2 cellular contexts compared by ENCODE assay signal in the genomic region with DNA sequence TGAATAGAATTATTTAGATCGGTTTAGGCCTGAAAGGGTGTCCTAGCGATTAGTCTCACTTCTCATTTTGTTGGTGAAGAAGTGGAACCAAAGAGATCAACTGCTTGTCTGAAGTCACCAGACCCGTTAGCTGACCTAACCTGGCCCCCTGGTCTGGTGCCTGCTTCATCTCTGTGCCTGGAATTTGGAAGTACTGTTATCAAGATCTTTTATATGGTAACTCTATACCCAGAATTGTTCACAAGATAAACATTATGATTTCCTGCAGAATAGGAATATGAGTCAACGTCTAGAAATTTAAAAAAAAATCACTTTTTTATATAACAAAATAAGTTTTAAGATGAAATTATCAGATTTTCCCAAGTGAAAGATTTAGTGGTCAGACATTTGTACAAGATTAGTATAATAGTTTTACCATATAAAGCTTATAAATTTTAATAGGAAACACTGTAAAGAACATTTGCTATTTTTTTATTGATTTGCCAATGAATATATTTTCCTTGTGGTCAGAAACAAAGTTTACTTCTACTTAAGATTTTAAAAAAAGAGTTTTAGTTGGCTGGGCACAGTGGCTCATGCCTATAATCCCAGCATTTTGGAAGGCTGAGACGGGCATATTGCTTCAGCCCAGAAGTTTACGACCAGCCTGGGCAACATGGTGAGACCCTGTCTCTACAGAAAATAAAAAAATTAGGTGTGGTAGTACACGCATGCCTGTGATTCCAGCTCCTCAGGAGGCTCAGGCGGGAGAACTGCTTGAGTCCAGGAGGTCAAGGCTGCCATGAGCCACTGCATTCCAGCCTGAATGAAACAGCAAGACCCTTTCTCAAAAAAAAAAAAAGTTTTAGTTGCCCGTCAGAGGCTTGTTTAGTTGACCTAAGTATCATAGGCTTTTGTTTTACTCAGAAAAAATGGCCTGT.
A peak's percentile ranks its signal among the peaks of the same experiment; 100 is the strongest.
TF ChIP-seq lines count a peak whose summit lies in the region.

No MANE protein-coding gene starts in this region.

TF ChIP-seq in Ishikawa, 13 proteins besides CTCF, POLR2A, EP300 and RAD21:
- TF ChIP-seq FOXM1 (IDR thresholded peaks at IDR 0.05; ENCODE audit: borderline replicate concordance, low read depth) (no peak), CEBPB (IDR thresholded peaks at IDR 0.05) (no peak), TEAD4 (IDR thresholded peaks at IDR 0.05) (peak; percentile 70), ZBTB7A (IDR thresholded peaks at IDR 0.05; ENCODE audit: low read depth) (no peak), TAF1 (IDR thresholded peaks at IDR 0.05; ENCODE audit: low read depth) (no peak), YY1 (IDR thresholded peaks at IDR 0.05; ENCODE audit: low read depth) (no peak), TCF12 (IDR thresholded peaks at IDR 0.05; ENCODE audit: low read depth) (0 out of 2 replicates have a peak, but pooled peaks have one; percentile 15)
- TF ChIP-seq, protein P1, sequence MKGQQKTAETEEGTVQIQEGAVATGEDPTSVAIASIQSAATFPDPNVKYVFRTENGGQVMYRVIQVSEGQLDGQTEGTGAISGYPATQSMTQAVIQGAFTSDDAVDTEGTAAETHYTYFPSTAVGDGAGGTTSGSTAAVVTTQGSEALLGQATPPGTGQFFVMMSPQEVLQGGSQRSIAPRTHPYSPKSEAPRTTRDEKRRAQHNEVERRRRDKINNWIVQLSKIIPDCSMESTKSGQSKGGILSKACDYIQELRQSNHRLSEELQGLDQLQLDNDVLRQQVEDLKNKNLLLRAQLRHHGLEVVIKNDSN (IDR thresholded peaks at IDR 0.05), result no peak

TF ChIP-seq in GM12878, 131 proteins besides CTCF, POLR2A, EP300 and RAD21:
- TF ChIP-seq POU2F2 (IDR thresholded peaks at IDR 0.05; ENCODE audit: borderline replicate concordance, low read depth, low read length), result no peak
- TF ChIP-seq, protein P2, sequence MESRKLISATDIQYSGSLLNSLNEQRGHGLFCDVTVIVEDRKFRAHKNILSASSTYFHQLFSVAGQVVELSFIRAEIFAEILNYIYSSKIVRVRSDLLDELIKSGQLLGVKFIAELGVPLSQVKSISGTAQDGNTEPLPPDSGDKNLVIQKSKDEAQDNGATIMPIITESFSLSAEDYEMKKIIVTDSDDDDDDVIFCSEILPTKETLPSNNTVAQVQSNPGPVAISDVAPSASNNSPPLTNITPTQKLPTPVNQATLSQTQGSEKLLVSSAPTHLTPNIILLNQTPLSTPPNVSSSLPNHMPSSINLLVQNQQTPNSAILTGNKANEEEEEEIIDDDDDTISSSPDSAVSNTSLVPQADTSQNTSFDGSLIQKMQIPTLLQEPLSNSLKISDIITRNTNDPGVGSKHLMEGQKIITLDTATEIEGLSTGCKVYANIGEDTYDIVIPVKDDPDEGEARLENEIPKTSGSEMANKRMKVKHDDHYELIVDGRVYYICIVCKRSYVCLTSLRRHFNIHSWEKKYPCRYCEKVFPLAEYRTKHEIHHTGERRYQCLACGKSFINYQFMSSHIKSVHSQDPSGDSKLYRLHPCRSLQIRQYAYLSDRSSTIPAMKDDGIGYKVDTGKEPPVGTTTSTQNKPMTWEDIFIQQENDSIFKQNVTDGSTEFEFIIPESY (IDR thresholded peaks at IDR 0.05), result no peak
- peak; percentile 54; the same call in 1 of the 2 replicates for TF ChIP-seq SPI1 (IDR thresholded peaks at IDR 0.05; ENCODE audit: borderline replicate concordance, insufficient read depth, low read depth, low read length)
